In the genomic region with DNA sequence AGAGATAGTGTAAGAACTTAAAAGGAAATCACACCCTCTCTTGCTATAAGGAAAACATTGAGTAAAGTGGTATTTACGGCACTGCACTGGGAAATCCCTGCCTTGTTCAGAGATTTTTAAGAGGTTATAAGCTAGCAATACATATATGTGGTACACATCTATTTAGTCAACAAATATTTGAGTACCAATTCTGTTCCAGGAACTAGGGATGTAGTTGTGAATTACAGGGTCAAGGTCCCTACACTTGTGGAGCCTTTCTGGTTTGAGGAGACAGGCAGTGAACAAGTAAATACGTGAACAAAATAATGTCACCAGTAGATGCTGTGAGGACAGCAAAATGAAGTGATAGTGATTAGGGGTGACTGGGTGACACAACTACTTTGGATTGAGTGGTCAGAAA, we compare ENCODE assay signal across 12 cellular contexts. TPM values are rescaled to one million over a fixed set of nuclear protein-coding genes. Genes with fewer than 3 reads are reported as not detected.
DNase-seq lines count a peak whose midpoint lies in the region; ATAC-seq, FAIRE-seq and TF ChIP-seq lines count a peak whose summit lies in the region.
"Had no signal": no experiment of that assay in that cellular context is flagged by ENCODE, and none has a peak within 500 bp of the region (broad histone marks: within the 10 kb centered on the region; RNA-seq: fewer than 3 reads in every experiment).

No MANE protein-coding gene starts in this region.

- H3K4me3 ChIP-seq in HepG2 (replicated peaks in 1 of 3; ENCODE audit: insufficient read depth in 1 of 3, low read depth in 2 of 3, low read length in 3 of 3) (peak overlapping the region; percentile 84 to 95 (median 85); a peak in 5 of 6 replicates), coronary artery (no peak overlapping the region), HAP-1 (no peak overlapping the region; the same call in 1 of the 2 replicates)

- intact Hi-C loops in HepG2 (cut with micrococcal nuclease; ENCODE audit: unreplicated experiment) = no loop called here

- peaks cover 9 to 11% of the 10 kb centered on the region in 2 experiments for H3K36me3 ChIP-seq in HepG2 (replicated peaks in 1 of 2; ENCODE audit: control insufficient read depth in 1 of 2, insufficient read depth in 2 of 2, low read length in 2 of 2)
- peaks cover 9% of the 10 kb centered on the region for H3K36me3 ChIP-seq in HAP-1 (replicated peaks)

- H3K4me3 Mint-ChIP-seq in activated naive CD4-positive, alpha-beta T cell treated with anti-CD3 and anti-CD28 coated beads, Interleukin-2, amount 50 U/mL, for 24 hours = peak overlapping the region; percentile 92
- H3K4me3 Mint-ChIP-seq in T-cell = peak overlapping the region; percentile 95 to 99 (median 99)
- no peak overlapping the region for H3K4me3 Mint-ChIP-seq in stimulated activated naive B cell treated with anti-CD40 and anti-IgM and Interleukin-4, amounts not matched to agents 10 μg/mL and 1 μg/mL and 100 μg/mL, for 72 hours

- H3K27me3 Mint-ChIP-seq in activated naive CD4-positive, alpha-beta T cell treated with anti-CD3 and anti-CD28 coated beads, Interleukin-2, amount 50 U/mL, for 24 hours = no peaks in the 10 kb centered on the region
- H3K27me3 Mint-ChIP-seq in T-cell = no peaks in the 10 kb centered on the region
- H3K27me3 Mint-ChIP-seq in stimulated activated naive B cell treated with anti-CD40 and anti-IgM and Interleukin-4, amounts not matched to agents 10 μg/mL and 1 μg/mL and 100 μg/mL, for 72 hours = no peaks in the 10 kb centered on the region

- CTCF ChIA-PET in T-cell (lab: Charles Lee) (no interaction called here), HepG2 (lab: Yijun Ruan, JAX; ENCODE audit: low intra/inter-chr PET ratio, low total read pairs) (no interaction called here)

- TF ChIP-seq RAD21 in HepG2 (CRISPR knock-in tag; IDR thresholded peaks at IDR 0.05) = no peak

- peaks cover 2% of the 10 kb centered on the region for H3K36me3 Mint-ChIP-seq in activated naive CD4-positive, alpha-beta T cell treated with anti-CD3 and anti-CD28 coated beads, Interleukin-2, amount 50 U/mL, for 24 hours
- H3K36me3 Mint-ChIP-seq in activated naive CD4-positive, alpha-beta T cell treated with anti-CD3 and anti-CD28 coated beads, Interleukin-2, amount 50 U/mL, for 72 hours = peaks cover 15 to 29% of the 10 kb centered on the region in 2 donors
- H3K36me3 Mint-ChIP-seq in T-cell = peaks cover 6% of the 10 kb centered on the region
- peaks cover 14 to 22% of the 10 kb centered on the region in 2 donors for H3K36me3 Mint-ChIP-seq in stimulated activated naive B cell treated with anti-CD40 and anti-IgM and Interleukin-4, amounts not matched to agents 10 μg/mL and 1 μg/mL and 100 μg/mL, for 72 hours

- ATAC-seq in activated naive CD4-positive, alpha-beta T cell treated with anti-CD3 and anti-CD28 coated beads, Interleukin-2, amount 50 U/mL, for 72 hours = no peak
- ATAC-seq in T-cell (replicated peaks in 1 of 4) (no peak), HepG2 (no peak)
- no peak for ATAC-seq in stimulated activated naive B cell treated with anti-CD40 and anti-IgM and Interleukin-4, amounts not matched to agents 10 μg/mL and 1 μg/mL and 100 μg/mL, for 72 hours (replicated peaks)

- TF ChIP-seq EP300 in HepG2 (IDR thresholded peaks at IDR 0.05; ENCODE audit: low read depth in 2 of 2, low read length in 2 of 2) (no peak), HepG2 (CRISPR knock-in tag; IDR thresholded peaks at IDR 0.05; ENCODE audit: borderline replicate concordance) (no peak)

- in situ Hi-C loops in HepG2 (cut with HindIII; ENCODE audit: extremely low pct_ligation_motif_present, low pct_unique_long_range_greater_than_20kb) = no loop called here
- in situ Hi-C loops in HAP-1 (cut with MboI; ENCODE audit: low sequenced_read_pairs) = no loop called here

- peaks cover 0 to 20% of the 10 kb centered on the region in 2 experiments; a peak in 3 of 5 replicates for H3K27me3 ChIP-seq in HepG2 (ENCODE audit: control insufficient read depth in 1 of 2, insufficient read depth in 2 of 2, low read length in 2 of 2)
- H3K27me3 ChIP-seq in HAP-1 (ENCODE audit: low read depth) = no peaks in the 10 kb centered on the region

- H3K4me1 Mint-ChIP-seq in activated naive CD4-positive, alpha-beta T cell treated with anti-CD3 and anti-CD28 coated beads, Interleukin-2, amount 50 U/mL, for 24 hours = peaks cover 50% of the 10 kb centered on the region
- H3K4me1 Mint-ChIP-seq in T-cell = peaks cover 53 to 59% (median 58%) of the 10 kb centered on the region in 3 donors
- H3K4me1 Mint-ChIP-seq in stimulated activated naive B cell treated with anti-CD40 and anti-IgM and Interleukin-4, amounts not matched to agents 10 μg/mL and 1 μg/mL and 100 μg/mL, for 72 hours = peaks cover 29 to 50% of the 10 kb centered on the region in 2 donors

- no peak for DNase-seq in activated naive CD4-positive, alpha-beta T cell treated with anti-CD3 and anti-CD28 coated beads, Interleukin-2, amount 50 U/mL, for 72 hours (ENCODE audit: low spot score in 2 of 2)
- DNase-seq in T-cell = no peak
- DNase-seq in HepG2 (ENCODE audit: low spot score) = peak; percentile 35
- no peak for DNase-seq in stimulated activated naive B cell treated with anti-CD40 and anti-IgM and Interleukin-4, amounts not matched to agents 10 μg/mL and 1 μg/mL and 100 μg/mL, for 72 hours
- DNase-seq in coronary artery (ENCODE audit: low spot score) = no peak
- DNase-seq in HAP-1 (ENCODE audit: low spot score in 2 of 2) = no peak
- no peak for DNase-seq in NCI-H526 (lab: John Stamatoyannopoulos, UW)
- DNase-seq: caudate nucleus; NCI-H2171 treated with DMSO at 0.1 percent for 48 hours; stimulated activated CD8-positive, alpha-beta memory T cell treated with anti-CD3 and anti-CD28 coated beads, Interleukin-4, amount 100 ng/mL, for 48 hours had no signal

- WGBS in HepG2 (ENCODE audit: low lambda C conversion rate) = 57% methylated on average over 2 of the region's 2 CpGs

- POLR2A ChIA-PET in T-cell (lab: Charles Lee) = interaction anchor here in 1 of 2 donors (0.5 kb wide), 1 partner anchor 12 kb away, joined by 3 read pairs; no protein-coding TSS in a partner anchor
- POLR2A ChIA-PET in HepG2 (lab: Yijun Ruan, JAX) = no interaction called here

- no TSS peak for BruUV-seq in HepG2 (replicated peaks; lab: Mats Ljungman, UMichigan)

- no peak for TF ChIP-seq CTCF in HepG2 (CRISPR knock-in tag; IDR thresholded peaks at IDR 0.05)
- no peak for TF ChIP-seq CTCF in coronary artery (IDR thresholded peaks at IDR 0.05)

- no peak overlapping the region for H2AFZ ChIP-seq in HepG2 (ENCODE audit: low read length)

- H3K4me2 ChIP-seq in HepG2 (ENCODE audit: low read depth, low read length) = peak overlapping the region; percentile 84

- H3K27ac ChIP-seq in HepG2 (ENCODE audit: extremely low read length, insufficient read depth, low read length) = no peak overlapping the region
- peak overlapping the region in 1 of 2 donors; percentile 8 for H3K27ac ChIP-seq in coronary artery

- peaks cover 31% of the 10 kb centered on the region for H4K20me1 ChIP-seq in HepG2 (ENCODE audit: insufficient read depth, low read length)

- H3K9me3 Mint-ChIP-seq in activated naive CD4-positive, alpha-beta T cell treated with anti-CD3 and anti-CD28 coated beads, Interleukin-2, amount 50 U/mL, for 24 hours = no peaks in the 10 kb centered on the region
- H3K9me3 Mint-ChIP-seq in activated naive CD4-positive, alpha-beta T cell treated with anti-CD3 and anti-CD28 coated beads, Interleukin-2, amount 50 U/mL, for 72 hours = no peaks in the 10 kb centered on the region
- H3K9me3 Mint-ChIP-seq in T-cell = no peaks in the 10 kb centered on the region
- H3K9me3 Mint-ChIP-seq in stimulated activated naive B cell treated with anti-CD40 and anti-IgM and Interleukin-4, amounts not matched to agents 10 μg/mL and 1 μg/mL and 100 μg/mL, for 72 hours = no peaks in the 10 kb centered on the region

- peaks cover 67% of the 10 kb centered on the region for H3K79me2 ChIP-seq in HepG2 (ENCODE audit: insufficient read depth, low read length)

- H3K4me1 ChIP-seq in HepG2 (ENCODE audit: insufficient read depth, low read length) = peaks cover 56% of the 10 kb centered on the region
- peaks cover 6% of the 10 kb centered on the region for H3K4me1 ChIP-seq in HAP-1

- TF ChIP-seq POLR2A in HepG2 (IDR thresholded peaks at IDR 0.05; ENCODE audit: insufficient read depth in 1 of 2, low read depth in 2 of 2, low read length in 2 of 2) = no peak

- H3K9me3 ChIP-seq in HepG2 (ENCODE audit: low read length) (no peaks in the 10 kb centered on the region), HAP-1 (no peaks in the 10 kb centered on the region)

- H3K27ac Mint-ChIP-seq in activated naive CD4-positive, alpha-beta T cell treated with anti-CD3 and anti-CD28 coated beads, Interleukin-2, amount 50 U/mL, for 24 hours = peak overlapping the region; percentile 60
- H3K27ac Mint-ChIP-seq in activated naive CD4-positive, alpha-beta T cell treated with anti-CD3 and anti-CD28 coated beads, Interleukin-2, amount 50 U/mL, for 72 hours = peak overlapping the region in 1 of 2 donors; percentile 99
- no peak overlapping the region for H3K27ac Mint-ChIP-seq in T-cell
- H3K27ac Mint-ChIP-seq in stimulated activated naive B cell treated with anti-CD40 and anti-IgM and Interleukin-4, amounts not matched to agents 10 μg/mL and 1 μg/mL and 100 μg/mL, for 72 hours = peak overlapping the region; percentile 6

- H3K9ac ChIP-seq in HepG2 (ENCODE audit: insufficient read depth, low read depth, low read length) = peak overlapping the region; percentile 99; the same call in 1 of the 2 replicates

- no peak for FAIRE-seq in HepG2 (lab: Jason Lieb, UNC)

RNA-seq across cellular contexts. Expression of a gene that starts 1.8 kb away (rescaled TPM):
- total RNA-seq in activated naive CD4-positive, alpha-beta T cell treated with anti-CD3 and anti-CD28 coated beads, Interleukin-2, amount 50 U/mL, for 72 hours = 10 to 100 TPM; 41.0 to 45.4 TPM
- total RNA-seq in T-cell (10 to 100 TPM; 32.6 to 42.3 (median 38.0) TPM), HepG2 (2016; rRNA removed; fragmentation: Illumina TruSeq; extraction: Trizol) (30.3 and 53.5 TPM in 2 replicates)
- 8.9 and 10.2 TPM in 2 replicates for total RNA-seq in HepG2 (2016; cell fraction: cytosol; rRNA removed; fragmentation: Illumina TruSeq; extraction: Trizol; ENCODE audit: low read depth)
- 26.6 and 52.8 TPM in 2 replicates for total RNA-seq in HepG2 (2016; cell fraction: insoluble cytoplasmic fraction; rRNA removed; fragmentation: Illumina TruSeq; extraction: Trizol)
- total RNA-seq in HepG2 (2016; cell fraction: membrane; rRNA removed; fragmentation: Illumina TruSeq; extraction: Trizol) = 16.3 and 19.5 TPM in 2 replicates
- total RNA-seq in HepG2 (2016; cell fraction: nucleus; rRNA removed; fragmentation: Illumina TruSeq; extraction: Trizol) = 67.0 and 79.9 TPM in 2 replicates
- polyA plus RNA-seq in HepG2 (2011; rRNA removed) = 171 and 183 TPM in 2 replicates
- 137 and 141 TPM in 2 replicates for polyA plus RNA-seq in HepG2 (2011; cell fraction: cytosol; rRNA removed)
- polyA plus RNA-seq in HepG2 (2011; cell fraction: nucleus; rRNA removed) = 138 and 162 TPM in 2 replicates
- polyA plus RNA-seq in HepG2 (2012) = 93.4 and 96.8 TPM in 2 replicates
- polyA plus RNA-seq in HepG2 (2016; cell fraction: cytosol; fragmentation: Illumina TruSeq; extraction: Trizol; ENCODE audit: low read depth) = 5.9 and 6.7 TPM in 2 replicates
- polyA plus RNA-seq in HepG2 (2016; cell fraction: insoluble cytoplasmic fraction; fragmentation: Illumina TruSeq; extraction: Trizol; ENCODE audit: low read depth) = 27.2 and 35.4 TPM in 2 replicates
- polyA plus RNA-seq in HepG2 (2016; cell fraction: membrane; fragmentation: Illumina TruSeq; extraction: Trizol; ENCODE audit: low read depth) = 15.5 and 17.0 TPM in 2 replicates
- 134 and 135 TPM in 2 replicates for polyA plus RNA-seq in HepG2 (2016; cell fraction: nucleus; fragmentation: Illumina TruSeq; extraction: Trizol; ENCODE audit: insufficient read depth, low read depth)
- polyA minus RNA-seq in HepG2 (2011; rRNA and poly(A)+ RNA removed; ENCODE audit: low replicate concordance) = 107 and 349 TPM in 2 replicates
- 135 and 159 TPM in 2 replicates for polyA minus RNA-seq in HepG2 (2011; cell fraction: cytosol; rRNA and poly(A)+ RNA removed)
- polyA minus RNA-seq in HepG2 (2011; cell fraction: nucleus; rRNA and poly(A)+ RNA removed) = 88.2 and 109 TPM in 2 replicates

RNA-seq across cellular contexts. Expression of a gene that starts 59.2 kb away (rescaled TPM):
- total RNA-seq in activated naive CD4-positive, alpha-beta T cell treated with anti-CD3 and anti-CD28 coated beads, Interleukin-2, amount 50 U/mL, for 72 hours = under 1 TPM in 1 of 2 donors, not detected in 1; 0.16 TPM
- total RNA-seq in T-cell (1 to 10 TPM in 1 of 5 donors, under 1 TPM in 4; 0.29 to 1.5 (median 0.73) TPM), HepG2 (2016; rRNA removed; fragmentation: Illumina TruSeq; extraction: Trizol) (not detected in 2 replicates)
- not detected in 2 replicates for total RNA-seq in HepG2 (2016; cell fraction: cytosol; rRNA removed; fragmentation: Illumina TruSeq; extraction: Trizol; ENCODE audit: low read depth)
- not detected in 2 replicates for total RNA-seq in HepG2 (2016; cell fraction: insoluble cytoplasmic fraction; rRNA removed; fragmentation: Illumina TruSeq; extraction: Trizol)
- total RNA-seq in HepG2 (2016; cell fraction: membrane; rRNA removed; fragmentation: Illumina TruSeq; extraction: Trizol) = not detected in 2 replicates
- not detected in 2 replicates for total RNA-seq in HepG2 (2016; cell fraction: nucleus; rRNA removed; fragmentation: Illumina TruSeq; extraction: Trizol)
- polyA plus RNA-seq in HepG2 (2011; rRNA removed) = 0.04 and 0.10 TPM in 2 replicates
- polyA plus RNA-seq in HepG2 (2011; cell fraction: cytosol; rRNA removed) = 0.05 TPM in 1 of 2 replicates, not detected in the other
- polyA plus RNA-seq in HepG2 (2011; cell fraction: nucleus; rRNA removed) = 0.06 TPM in 1 of 2 replicates, not detected in the other
- not detected in 2 replicates for polyA plus RNA-seq in HepG2 (2012)
- not detected in 2 replicates for polyA plus RNA-seq in HepG2 (2016; cell fraction: cytosol; fragmentation: Illumina TruSeq; extraction: Trizol; ENCODE audit: low read depth)
- polyA plus RNA-seq in HepG2 (2016; cell fraction: insoluble cytoplasmic fraction; fragmentation: Illumina TruSeq; extraction: Trizol; ENCODE audit: low read depth) = not detected in 2 replicates
- not detected in 2 replicates for polyA plus RNA-seq in HepG2 (2016; cell fraction: membrane; fragmentation: Illumina TruSeq; extraction: Trizol; ENCODE audit: low read depth)
- not detected in 2 replicates for polyA plus RNA-seq in HepG2 (2016; cell fraction: nucleus; fragmentation: Illumina TruSeq; extraction: Trizol; ENCODE audit: insufficient read depth, low read depth)
- not detected in 2 replicates for polyA minus RNA-seq in HepG2 (2011; rRNA and poly(A)+ RNA removed; ENCODE audit: low replicate concordance)
- not detected in 2 replicates for polyA minus RNA-seq in HepG2 (2011; cell fraction: cytosol; rRNA and poly(A)+ RNA removed)
- polyA minus RNA-seq in HepG2 (2011; cell fraction: nucleus; rRNA and poly(A)+ RNA removed) = not detected in 2 replicates
- total RNA-seq: myocyte had no signal

Comparison
In these comparisons a context has a peak if more than half of its experiments do, and no peak if none do; other contexts are left out.
1. H3K27ac Mint-ChIP-seq: peak in activated naive CD4-positive, alpha-beta T cell treated with anti-CD3 and anti-CD28 coated beads, Interleukin-2, amount 50 U/mL, for 24 hours (single experiment) and stimulated activated naive B cell treated with anti-CD40 and anti-IgM and Interleukin-4, amounts not matched to agents 10 μg/mL and 1 μg/mL and 100 μg/mL, for 72 hours (single experiment); none in T-cell (0 of 2).
2. H3K4me3 Mint-ChIP-seq: peak in activated naive CD4-positive, alpha-beta T cell treated with anti-CD3 and anti-CD28 coated beads, Interleukin-2, amount 50 U/mL, for 24 hours (single experiment) and T-cell (3 of 3); none in stimulated activated naive B cell treated with anti-CD40 and anti-IgM and Interleukin-4, amounts not matched to agents 10 μg/mL and 1 μg/mL and 100 μg/mL, for 72 hours (0 of 2).
3. H3K4me3 ChIP-seq: peak in HepG2 (3 of 3); none in coronary artery (single experiment) and HAP-1 (single experiment).